Comparison of ENCODE assay signal across 8 cellular contexts in genomic region chr4:158809611-158810486, GRCh38. TPM values are rescaled to one million over a fixed set of nuclear protein-coding genes. Genes with fewer than 3 reads are reported as not detected.
DNase-seq lines count a peak whose midpoint lies in the region; ATAC-seq, FAIRE-seq and TF ChIP-seq lines count a peak whose summit lies in the region.

No MANE protein-coding gene starts in this region.

- no peaks in the 10 kb centered on the region for H3K36me3 ChIP-seq in mucosa of descending colon (ENCODE audit: low read depth)

- TF ChIP-seq CTCF in A549 (IDR thresholded peaks at IDR 0.05) (no peak), GM13977 (IDR thresholded peaks at IDR 0.05; ENCODE audit: extremely low read depth, insufficient read depth, missing control alignments) (no peak), mucosa of descending colon (IDR thresholded peaks at IDR 0.05) (no peak)

- POLR2A ChIA-PET in A549 (lab: Yijun Ruan, JAX), result interaction anchor here (0.9 kb wide), 1 partner anchor 41 kb away, joined by 3 read pairs; the partner anchor contains the start of gene FNIP2

- H3K4me1 ChIP-seq in A549, result peaks cover 23% of the 10 kb centered on the region
- H3K4me1 ChIP-seq in mucosa of descending colon (ENCODE audit: low read depth), result peaks cover 52% of the 10 kb centered on the region

- TF ChIP-seq EP300 in A549 (IDR thresholded peaks at IDR 0.05), result no peak

- H3K9me3 ChIP-seq in A549 (no peaks in the 10 kb centered on the region), mucosa of descending colon (no peaks in the 10 kb centered on the region)

- no peak for TF ChIP-seq RAD21 in A549 (conservative IDR thresholded peaks at IDR 0.05 in 1 of 2, IDR thresholded peaks at IDR 0.05 in 1 of 2)

- 75% methylated on average over 6 of the region's 6 CpGs for WGBS in A549 (ENCODE audit: missing lambda C conversion rate)

- CTCF ChIA-PET in A549 (lab: Yijun Ruan, JAX), result interaction anchor here (1.6 kb wide), 2 partner anchors 29 to 42 kb away, joined by 3 read pairs; no protein-coding TSS in a partner anchor

- intact Hi-C loops in mucosa of descending colon (cut with DNase I, micrococcal nuclease), result no loop called here

- H3K27ac ChIP-seq in A549, result peak overlapping the region in 1 of 2 experiments; percentile 12; a peak in 1 of 6 replicates

- in situ Hi-C loops in GM13977 (cut with MboI; ENCODE audit: low pct_unique_long_range_greater_than_20kb, low sequenced_read_pairs, unreplicated experiment), result no loop called here

- peak overlapping the region; percentile 34; the same call in 2 of the 3 replicates for H3K4me2 ChIP-seq in A549

- ATAC-seq in A549 (peak; percentile 46 to 55; a peak in 4 of 6 replicates), HG02759 (IDR thresholded peaks at IDR 0.05; ENCODE audit: unreplicated experiment) (peak; percentile 69), mucosa of descending colon (peak; percentile 78)

- TF ChIP-seq POLR2A in A549 (IDR thresholded peaks at IDR 0.05; ENCODE audit: low read length), result no peak

- DNase-seq in A549 (ENCODE audit: low read depth in 1 of 2, low spot score in 1 of 2), result peak in 1 of 2 experiments; percentile 52
- peak; percentile 23 for DNase-seq in GM13977 (ENCODE audit: low spot score)
- DNase-seq in NCI-H748 treated with DMSO at 0.1 percent for 48 hours (lab: John Stamatoyannopoulos, UW), result peak; percentile 21
- peak; percentile 33 for DNase-seq in central memory CD4-positive, alpha-beta T cell
- peak in 1 of 3 donors; percentile 73 for DNase-seq in mucosa of descending colon
- no peak for DNase-seq in NCI-H2107 treated with DMSO at 0.1 percent for 48 hours (lab: John Stamatoyannopoulos, UW; ENCODE audit: unreplicated experiment)
- no peak for DNase-seq in activated CD4-positive, CD25-positive, alpha-beta regulatory T cell treated with anti-CD3 and anti-CD28 coated beads, Interleukin-2, amount 50 U/mL, for 72 hours

- no peak for FAIRE-seq in A549 (lab: Jason Lieb, UNC)

- H3K4me3 ChIP-seq in A549, result no peak overlapping the region
- no peak overlapping the region for H3K4me3 ChIP-seq in mucosa of descending colon

TF ChIP-seq in A549, 52 proteins besides CTCF, POLR2A, EP300 and RAD21:
- TF ChIP-seq NR3C1 (IDR thresholded peaks at IDR 0.05) (no peak), HES2 (IDR thresholded peaks at IDR 0.05) (no peak), PBX3 (IDR thresholded peaks at IDR 0.05) (no peak), MYC (IDR thresholded peaks at IDR 0.05; ENCODE audit: borderline replicate concordance, low read length) (no peak), PHF8 (IDR thresholded peaks at IDR 0.05; ENCODE audit: borderline replicate concordance, low read depth) (no peak), CBX8 (IDR thresholded peaks at IDR 0.05) (no peak), HEYL (CRISPR knock-in tag; IDR thresholded peaks at IDR 0.05) (no peak), JUN (IDR thresholded peaks at IDR 0.05) (no peak), NPAS2 (CRISPR knock-in tag; IDR thresholded peaks at IDR 0.05; ENCODE audit: borderline replicate concordance) (no peak), HOXB13 (CRISPR knock-in tag; IDR thresholded peaks at IDR 0.05; ENCODE audit: low read depth) (no peak)
TF ChIP-seq in A549: peak in this region for 0.

RNA-seq across cellular contexts. Expression of gene FNIP2, which starts 41.0 kb away (rescaled TPM):
- polyA plus RNA-seq in A549 (2011; rRNA removed), result 2.5 and 4.6 TPM in 2 replicates
- polyA plus RNA-seq in A549 (2012; cell fraction: cytosol; rRNA removed), result 0.75 and 0.96 TPM in 2 replicates
- polyA plus RNA-seq in A549 (2012; cell fraction: nucleus; rRNA removed), result 0.58 and 0.69 TPM in 2 replicates
- 1.8 to 2.3 TPM (median 2.0 TPM) in 3 replicates for polyA plus RNA-seq in A549 (2017; fragmentation: RNase III; extraction: RNeasy Plus Mini Kit Qiagen cat#74134 plus additional on column Dnase treatment)
- polyA minus RNA-seq in A549 (2011; rRNA and poly(A)+ RNA removed), result 6.0 and 9.5 TPM in 2 replicates
- total RNA-seq in mucosa of descending colon, result 10 to 100 TPM; 61.8 to 94.1 (median 73.4) TPM

Comparison
In these comparisons a context has a peak if more than half of its experiments do, and no peak if none do; other contexts are left out.
1. DNase-seq: peak in GM13977 (single experiment), NCI-H748 treated with DMSO at 0.1 percent for 48 hours (single experiment) and central memory CD4-positive, alpha-beta T cell (single experiment); none in NCI-H2107 treated with DMSO at 0.1 percent for 48 hours (single experiment) and activated CD4-positive, CD25-positive, alpha-beta regulatory T cell treated with anti-CD3 and anti-CD28 coated beads, Interleukin-2, amount 50 U/mL, for 72 hours (single experiment).
2. Peak in every context shown above with its lines, with median percentiles within 50 percentile points of each other: ATAC-seq.